ENCODE assay signal across 26 cellular contexts in the genomic region with DNA sequence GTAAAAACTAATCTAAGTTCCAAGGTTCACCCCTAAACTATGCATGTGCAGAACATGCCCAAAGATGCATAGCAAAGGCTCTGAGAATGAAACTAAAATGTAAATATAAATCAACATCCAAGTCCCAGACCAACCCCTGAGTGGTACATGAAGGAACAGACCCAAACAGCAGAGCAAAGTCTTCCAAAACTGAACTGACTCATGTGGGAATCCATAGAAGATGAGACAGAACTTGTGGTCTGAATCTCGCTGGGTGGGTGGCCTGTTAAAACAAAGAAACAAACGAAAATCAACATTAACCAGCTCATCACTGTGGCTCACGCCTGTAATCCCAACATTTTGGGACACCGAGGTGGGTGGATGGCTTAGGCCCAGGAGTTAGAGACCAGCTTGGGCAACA. TPM values are rescaled to one million over a fixed set of nuclear protein-coding genes. Genes with fewer than 3 reads are reported as not detected.
DNase-seq lines count a peak whose midpoint lies in the region; ATAC-seq and TF ChIP-seq lines count a peak whose summit lies in the region.
"Had no signal": no experiment of that assay in that cellular context is flagged by ENCODE, and none has a peak within 500 bp of the region (broad histone marks: within the 10 kb centered on the region; RNA-seq: fewer than 3 reads in every experiment).

No MANE protein-coding gene starts in this region.

- H3K4me1 ChIP-seq in left lung (no peaks in the 10 kb centered on the region), transverse colon (peaks cover 0 to 4% (median 0%) of the 10 kb centered on the region in 4 donors), endodermal cell (ENCODE audit: control insufficient read depth, insufficient read depth, low read length) (no peaks in the 10 kb centered on the region)
- H3K4me1 ChIP-seq: BLaER1 had no signal

- H3K36me3 ChIP-seq in brain microvascular endothelial cell (replicated peaks) (no peaks in the 10 kb centered on the region), left lung (no peaks in the 10 kb centered on the region), transverse colon (no peaks in the 10 kb centered on the region), endodermal cell (ENCODE audit: control insufficient read depth, insufficient read depth, low read length) (no peaks in the 10 kb centered on the region)
- H3K36me3 ChIP-seq: BLaER1, upper lobe of left lung had no signal

- H3K4me3 ChIP-seq in brain microvascular endothelial cell (ENCODE audit: low read depth, low read length), result no peak overlapping the region
- H3K4me3 ChIP-seq in left lung, result no peak overlapping the region
- H3K4me3 ChIP-seq in transverse colon, result no peak overlapping the region
- H3K4me3 ChIP-seq in endodermal cell (ENCODE audit: low read length), result no peak overlapping the region
- H3K4me3 ChIP-seq: BLaER1, K562, upper lobe of left lung had no signal

- peaks cover 2% of the 10 kb centered on the region for H3K4me1 Mint-ChIP-seq in endodermal cell
- H3K4me1 Mint-ChIP-seq: activated naive CD8-positive, alpha-beta T cell treated with anti-CD3 and anti-CD28 coated beads for 36 hours had no signal

- no peaks in the 10 kb centered on the region for H3K27me3 ChIP-seq in brain microvascular endothelial cell (replicated peaks)
- peaks cover 0 to 21% of the 10 kb centered on the region in 2 donors for H3K27me3 ChIP-seq in left lung
- peaks cover 19% of the 10 kb centered on the region for H3K27me3 ChIP-seq in transverse colon
- H3K27me3 ChIP-seq in endodermal cell (ENCODE audit: control insufficient read depth, insufficient read depth, low read length, poor library complexity, severe bottlenecking), result no peaks in the 10 kb centered on the region
- H3K27me3 ChIP-seq: BLaER1, upper lobe of left lung had no signal

- WGBS in transverse colon (ENCODE audit: low coverage in 1 of 2), 2 donors, result 60 to 92% methylated on average over 2 to 4 of the region's 4 CpGs
- 69 to 71% methylated on average over 4 of the region's 4 CpGs for WGBS in endodermal cell (ENCODE audit: insufficient coverage in 1 of 2, insufficient read length in 1 of 2), 2 experiments

- TF ChIP-seq CTCF in brain microvascular endothelial cell (IDR thresholded peaks at IDR 0.05; ENCODE audit: low read depth, low read length, missing control alignments) (no peak), left lung (IDR thresholded peaks at IDR 0.05) (no peak), transverse colon (IDR thresholded peaks at IDR 0.05) (no peak), endodermal cell (conservative IDR thresholded peaks at IDR 0.05) (no peak)

- no peaks in the 10 kb centered on the region for H3K36me3 Mint-ChIP-seq in endodermal cell (ENCODE audit: low read depth)
- H3K36me3 Mint-ChIP-seq: activated naive CD8-positive, alpha-beta T cell treated with anti-CD3 and anti-CD28 coated beads for 36 hours had no signal

- no peaks in the 10 kb centered on the region for H3K9me3 Mint-ChIP-seq in endodermal cell
- H3K9me3 Mint-ChIP-seq: activated naive CD8-positive, alpha-beta T cell treated with anti-CD3 and anti-CD28 coated beads for 36 hours; activated T-helper 2 cell treated with anti-CD3 and anti-CD28 coated beads, Interferon-gamma antibody, Interleukin-2, Interleukin-4, amounts not matched to agents 10 μg/mL and 5 μg/mL and 100 μg/mL, durations not matched to agents 14 hours and 24 hours and 36 hours had no signal

- H3K27ac ChIP-seq in brain microvascular endothelial cell, result no peak overlapping the region
- peak overlapping the region in 1 of 2 donors; percentile 64 for H3K27ac ChIP-seq in left lung
- H3K27ac ChIP-seq in transverse colon, result peak overlapping the region in 3 of 4 donors; percentile 1 to 49 (median 28)
- no peak overlapping the region for H3K27ac ChIP-seq in endodermal cell (ENCODE audit: low read depth, low read length)
- H3K27ac ChIP-seq: BLaER1 had no signal

- H3K27ac Mint-ChIP-seq in endodermal cell, result no peak overlapping the region
- H3K27ac Mint-ChIP-seq: activated naive CD8-positive, alpha-beta T cell treated with anti-CD3 and anti-CD28 coated beads for 36 hours; activated T-helper 2 cell treated with anti-CD3 and anti-CD28 coated beads, Interferon-gamma antibody, Interleukin-2, Interleukin-4, amounts not matched to agents 10 μg/mL and 5 μg/mL and 100 μg/mL, durations not matched to agents 14 hours and 24 hours and 36 hours had no signal

- H3K27me3 Mint-ChIP-seq in endodermal cell (ENCODE audit: insufficient read depth), result peaks cover 10% of the 10 kb centered on the region

- peak; percentile 17 for ATAC-seq in left lung
- no peak for ATAC-seq in HG02852 (IDR thresholded peaks at IDR 0.05; ENCODE audit: unreplicated experiment)
- no peak for ATAC-seq in HG03521 (IDR thresholded peaks at IDR 0.05; ENCODE audit: unreplicated experiment)
- ATAC-seq: K562; left lobe of liver; Right ventricle myocardium inferior; stimulated activated naive CD8-positive, alpha-beta T cell treated with anti-CD3 and anti-CD28 coated beads, Interleukin-15, Interleukin-2, amounts not matched to agents 100 U/mL and 50 U/mL, for 24 hours had no signal

- no peak overlapping the region for H3K9ac ChIP-seq in endodermal cell (ENCODE audit: extremely low read depth, low read length, poor library complexity, severe bottlenecking)
- H3K9ac ChIP-seq: BLaER1 had no signal

- TF ChIP-seq EP300 in transverse colon (IDR thresholded peaks at IDR 0.05; ENCODE audit: low read depth), result no peak

- intact Hi-C loops in left lung (cut with DNase I), result no loop called here
- intact Hi-C loops in transverse colon (cut with DNase I; ENCODE audit: low total_unique reads), result no loop called here

- H3K9me3 ChIP-seq in left lung (no peaks in the 10 kb centered on the region), transverse colon (no peaks in the 10 kb centered on the region), endodermal cell (ENCODE audit: control insufficient read depth, low read length) (no peaks in the 10 kb centered on the region)
- H3K9me3 ChIP-seq: BLaER1, upper lobe of left lung had no signal

- in situ Hi-C loops in brain microvascular endothelial cell (cut with HindIII; ENCODE audit: low pct_ligation_motif_present, low sequenced_read_pairs) (no loop called here), transverse colon (cut with MboI; ENCODE audit: low pct_ligation_motif_present in 1 of 4, low pct_unique_long_range_greater_than_20kb in 1 of 4, low sequenced_read_pairs in 3 of 4) (no loop called here)

- peak; percentile 41 for DNase-seq in HCEC 1CT
- DNase-seq in brain microvascular endothelial cell, result peak; percentile 43
- no peak for DNase-seq in left lung
- DNase-seq in transverse colon, result no peak
- DNase-seq in endodermal cell, result no peak
- DNase-seq: activated CD4-positive, alpha-beta T cell treated with anti-CD3 and anti-CD28 coated beads for 4 hours; activated CD8-positive, alpha-beta memory T cell treated with anti-CD3 and anti-CD28 coated beads, Interleukin-2, amount 50 U/mL, for 4 hours; activated naive CD8-positive, alpha-beta T cell treated with anti-CD3 and anti-CD28 coated beads for 36 hours; Calu3; dermis blood vessel endothelial cell; NCI-H1694 treated with DMSO at 0.1 percent for 48 hours; stimulated activated CD4-positive, alpha-beta T cell treated with anti-CD3 and anti-CD28 coated beads, Interleukin-2, amount 100 ng/mL, for 48 hours; stimulated activated naive CD8-positive, alpha-beta T cell treated with anti-CD3 and anti-CD28 coated beads, Interleukin-15, Interleukin-2, amounts not matched to agents 100 U/mL and 50 U/mL, for 24 hours; upper lobe of left lung had no signal

- H3K4me3 Mint-ChIP-seq in endodermal cell, result no peak overlapping the region
- H3K4me3 Mint-ChIP-seq: activated naive CD8-positive, alpha-beta T cell treated with anti-CD3 and anti-CD28 coated beads for 36 hours had no signal

- TF ChIP-seq POLR2A in transverse colon (IDR thresholded peaks at IDR 0.05), result no peak

RNA-seq across cellular contexts. Expression of a gene that starts 29.5 kb away (rescaled TPM):
- total RNA-seq in left lung (100 to 1,000 TPM in 1 of 2 donors, 10 to 100 TPM in 1; 87.5 to 102 TPM), transverse colon (100 to 1,000 TPM in 2 of 4 donors, 10 to 100 TPM in 2; 64.7 to 179 (median 121) TPM), endodermal cell (100 to 1,000 TPM; 101 to 140 TPM)
- polyA plus RNA-seq in endodermal cell (2013, experiment 1 of 2), result 194 TPM
- 166 TPM for polyA plus RNA-seq in endodermal cell (2013, experiment 2 of 2)

RNA-seq across cellular contexts. Expression of a gene that starts 29.7 kb away (rescaled TPM):
- total RNA-seq in left lung (10 to 100 TPM; 27.3 to 43.7 TPM), transverse colon (10 to 100 TPM; 22.8 to 58.3 (median 41.0) TPM), endodermal cell (100 to 1,000 TPM; 115 to 125 TPM)
- 50.7 TPM for polyA plus RNA-seq in endodermal cell (2013, experiment 1 of 2)
- 46.5 TPM for polyA plus RNA-seq in endodermal cell (2013, experiment 2 of 2)

RNA-seq across cellular contexts. Expression of a gene that starts 33.5 kb away (rescaled TPM):
- under 1 TPM; 0.08 to 0.50 TPM for total RNA-seq in left lung
- total RNA-seq in transverse colon, result not detected
- total RNA-seq in endodermal cell, result not detected
- not detected for polyA plus RNA-seq in endodermal cell (2013, experiment 1 of 2)
- polyA plus RNA-seq in endodermal cell (2013, experiment 2 of 2), result not detected
- total RNA-seq: activated naive CD8-positive, alpha-beta T cell treated with anti-CD3 and anti-CD28 coated beads for 36 hours; activated T-helper 2 cell treated with anti-CD3 and anti-CD28 coated beads, Interferon-gamma antibody, Interleukin-2, Interleukin-4, amounts not matched to agents 10 μg/mL and 5 μg/mL and 100 μg/mL, durations not matched to agents 14 hours and 24 hours and 36 hours; bronchial epithelial cell; Calu3; dermis blood vessel endothelial cell; mononuclear cell had no signal
- polyA plus RNA-seq: K562, neural cell had no signal

RNA-seq across cellular contexts. Expression of a gene that starts 34.8 kb away (rescaled TPM):
- total RNA-seq in left lung (10 to 100 TPM; 31.1 to 51.2 TPM), transverse colon (10 to 100 TPM; 11.9 to 25.9 (median 16.6) TPM), endodermal cell (100 to 1,000 TPM; 120 to 127 TPM)
- polyA plus RNA-seq in endodermal cell (2013, experiment 1 of 2), result 51.5 TPM
- 53.2 TPM for polyA plus RNA-seq in endodermal cell (2013, experiment 2 of 2)

RNA-seq across cellular contexts. Expression of a gene that starts 43.1 kb away (rescaled TPM):
- not detected for total RNA-seq in left lung
- total RNA-seq in transverse colon, result not detected
- not detected for total RNA-seq in endodermal cell
- not detected for polyA plus RNA-seq in endodermal cell (2013, experiment 1 of 2)
- not detected for polyA plus RNA-seq in endodermal cell (2013, experiment 2 of 2)
- total RNA-seq: activated naive CD8-positive, alpha-beta T cell treated with anti-CD3 and anti-CD28 coated beads for 36 hours; activated T-helper 2 cell treated with anti-CD3 and anti-CD28 coated beads, Interferon-gamma antibody, Interleukin-2, Interleukin-4, amounts not matched to agents 10 μg/mL and 5 μg/mL and 100 μg/mL, durations not matched to agents 14 hours and 24 hours and 36 hours; bronchial epithelial cell; Calu3; dermis blood vessel endothelial cell; K562; left lobe of liver; mononuclear cell; posterior vena cava; Right ventricle myocardium inferior; skeletal muscle tissue; upper lobe of left lung had no signal
- polyA plus RNA-seq: K562, neural cell had no signal

Comparison
In these comparisons a context has a peak if more than half of its experiments do, and no peak if none do; other contexts are left out.
1. DNase-seq: peak in HCEC 1CT (single experiment) and brain microvascular endothelial cell (single experiment); none in left lung (0 of 2), transverse colon (single experiment) and endodermal cell (single experiment).
2. H3K27ac ChIP-seq: peak in transverse colon (3 of 4); none in brain microvascular endothelial cell (single experiment) and endodermal cell (single experiment).